Comparison of ENCODE assay signal across 30 cellular contexts in genomic region chr6:165480916-165481315, GRCh38.
"Had no signal": no experiment of that assay in that cellular context is flagged by ENCODE, and none has a peak within 500 bp of the region (broad histone marks: within the 10 kb centered on the region; RNA-seq: fewer than 3 reads in every experiment).

No MANE protein-coding gene starts in this region.

- H3K27ac ChIP-seq: ascending aorta, breast epithelium, cardiac muscle cell, colonic mucosa, dorsolateral prefrontal cortex had no signal

- ATAC-seq: activated CD4-positive, alpha-beta T cell treated with anti-CD3 and anti-CD28 coated beads for 36 hours; activated CD8-positive, alpha-beta memory T cell treated with anti-CD3 and anti-CD28 coated beads, Interleukin-2, amount 10 ng/mL, durations not matched to agents 7 days and 5 days; activated CD8-positive, alpha-beta T cell treated with anti-CD3 and anti-CD28 coated beads, Interleukin-2, amount 10 ng/mL, durations not matched to agents 7 days and 5 days; activated naive CD4-positive, alpha-beta T cell treated with anti-CD3 and anti-CD28 coated beads, Interleukin-2, amount 50 U/mL, for 72 hours; activated T-cell treated with anti-CD3 and anti-CD28 coated beads, Interleukin-2, amount 50 U/mL, for 72 hours; esophagus mucosa; T-helper 17 cell had no signal

- DNase-seq: activated CD4-positive, alpha-beta memory T cell treated with anti-CD3 and anti-CD28 coated beads for 36 hours; activated CD4-positive, alpha-beta T cell treated with anti-CD3 and anti-CD28 coated beads for 36 hours; activated CD4-positive, alpha-beta T cell treated with anti-CD3 and anti-CD28 coated beads, Interleukin-2, amount 10 ng/mL, durations not matched to agents 24 days and 14 days; activated CD4-positive, CD25-positive, alpha-beta regulatory T cell; activated CD4-positive, CD25-positive, alpha-beta regulatory T cell treated with anti-CD3 and anti-CD28 coated beads, Interleukin-2, amount 50 U/mL, for 72 hours; activated CD8-positive, alpha-beta memory T cell treated with anti-CD3 and anti-CD28 coated beads, Interleukin-2, amount 10 ng/mL, durations not matched to agents 7 days and 5 days; activated CD8-positive, alpha-beta memory T cell treated with anti-CD3 and anti-CD28 coated beads, Interleukin-2, amount 50 U/mL, for 4 hours; activated CD8-positive, alpha-beta T cell treated with anti-CD3 and anti-CD28 coated beads, Interleukin-2, amount 10 ng/mL, durations not matched to agents 7 days and 5 days; activated gamma-delta T cell; activated naive CD4-positive, alpha-beta T cell; activated naive CD4-positive, alpha-beta T cell treated with anti-CD3 and anti-CD28 coated beads, Interleukin-2, amount 10 ng/mL, durations not matched to agents 7 days and 5 days; activated naive CD8-positive, alpha-beta T cell treated with anti-CD3 and anti-CD28 coated beads, Interleukin-2, amount 10 ng/mL, durations not matched to agents 7 days and 5 days; activated T-cell treated with anti-CD3 and anti-CD28 coated beads, Interleukin-2, amount 50 U/mL, for 1 hour; activated T-cell treated with anti-CD3 and anti-CD28 coated beads, Interleukin-2, amount 50 U/mL, for 72 hours; central memory CD4-positive, alpha-beta T cell; cerebellar nuclear complex; colonic mucosa; dorsolateral prefrontal cortex; effector memory CD4-positive, alpha-beta T cell; endodermal cell; foreskin fibroblast; head of caudate nucleus; T-helper 1 cell; T-helper 17 cell; T1000 had no signal

- H3K4me3 ChIP-seq: ascending aorta, breast epithelium, cardiac muscle cell, colonic mucosa, dorsolateral prefrontal cortex had no signal
